Comparison of ENCODE assay signal across 22 cellular contexts in the genomic region with DNA sequence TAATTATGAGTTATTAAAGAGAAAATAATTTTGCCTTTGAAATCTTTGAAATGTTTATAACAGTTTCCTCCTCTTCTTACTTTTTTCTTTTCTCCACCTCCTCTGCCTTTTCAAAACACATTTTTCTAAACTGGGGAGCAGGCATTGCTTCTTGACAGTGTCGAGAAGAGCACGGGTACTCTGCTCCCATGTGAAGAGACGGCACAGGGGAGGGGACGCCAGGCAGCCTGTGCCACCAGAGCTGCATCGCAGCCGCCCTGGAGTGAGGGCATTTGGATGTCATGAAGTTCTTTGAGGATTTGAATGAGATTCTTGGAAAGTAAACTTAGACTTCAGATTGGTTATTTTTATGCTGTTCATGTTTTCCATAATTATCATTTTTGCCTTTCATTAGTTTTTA.
"Had no signal": no experiment of that assay in that cellular context is flagged by ENCODE, and none has a peak within 500 bp of the region (broad histone marks: within the 10 kb centered on the region; RNA-seq: fewer than 3 reads in every experiment).

No MANE protein-coding gene starts in this region.

- H3K27me3 Mint-ChIP-seq: naive thymus-derived CD8-positive, alpha-beta T cell; stimulated activated naive CD8-positive, alpha-beta T cell treated with anti-CD3 and anti-CD28 coated beads, Interleukin-15, Interleukin-2, amounts not matched to agents 100 ng/mL and 50 ng/mL, for 24 hours had no signal

- H3K36me3 Mint-ChIP-seq: naive thymus-derived CD8-positive, alpha-beta T cell; stimulated activated effector memory CD8-positive, alpha-beta T cell treated with anti-CD3 and anti-CD28 coated beads, Interleukin-12 subunit alpha, Interleukin-12 subunit beta, amount 100 ng/mL, for 72 hours had no signal

- H3K4me1 Mint-ChIP-seq: naive thymus-derived CD8-positive, alpha-beta T cell; stimulated activated effector memory CD8-positive, alpha-beta T cell treated with anti-CD3 and anti-CD28 coated beads, Interleukin-12 subunit alpha, Interleukin-12 subunit beta, amount 100 ng/mL, for 72 hours had no signal

- DNase-seq: heart right ventricle; hippocampal formation; left colon; left lung; lower lobe of right lung; mammary epithelial cell; mesenchymal stem cell; naive thymus-derived CD8-positive, alpha-beta T cell; nephron progenitor cell; ovary; stimulated activated CD4-positive, alpha-beta T cell treated with anti-CD3 and anti-CD28 coated beads, Interleukin-12 subunit alpha, Interleukin-12 subunit beta, amount 100 ng/mL, for 4 hours; stimulated activated CD4-positive, alpha-beta T cell treated with anti-CD3 and anti-CD28 coated beads, Interleukin-15, amount 100 ng/mL, for 24 hours; stimulated activated CD4-positive, alpha-beta T cell treated with anti-CD3 and anti-CD28 coated beads, Interleukin-4, amount 100 ng/mL, for 24 hours; stimulated activated naive CD4-positive, alpha-beta T cell; transverse colon; upper lobe of left lung had no signal

- H3K9me3 ChIP-seq: heart right ventricle, left lung, lower lobe of right lung, ovary, prostate gland, suprapubic skin, transverse colon, upper lobe of left lung, vagina had no signal

- H3K27me3 ChIP-seq: left lung, ovary, transverse colon, upper lobe of left lung, vagina had no signal

- H3K36me3 ChIP-seq: heart right ventricle, left lung, lower lobe of right lung, ovary, prostate gland, suprapubic skin, transverse colon, upper lobe of left lung, vagina had no signal

- H3K27ac ChIP-seq: heart right ventricle, left lung, lower lobe of right lung, ovary, prostate gland, skin epidermis, suprapubic skin, transverse colon, upper lobe of left lung, vagina had no signal

- H3K4me3 Mint-ChIP-seq: naive thymus-derived CD8-positive, alpha-beta T cell; nephron progenitor cell; stimulated activated effector memory CD8-positive, alpha-beta T cell treated with anti-CD3 and anti-CD28 coated beads, Interleukin-12 subunit alpha, Interleukin-12 subunit beta, amount 100 ng/mL, for 72 hours; stimulated activated naive CD8-positive, alpha-beta T cell treated with anti-CD3 and anti-CD28 coated beads, Interleukin-15, Interleukin-2, amounts not matched to agents 100 ng/mL and 50 ng/mL, for 24 hours had no signal

- H3K4me3 ChIP-seq: heart right ventricle, left lung, lower lobe of right lung, ovary, prostate gland, skin epidermis, suprapubic skin, transverse colon, upper lobe of left lung, vagina had no signal

- ATAC-seq: heart right ventricle; left colon; left lung; lower lobe of right lung; naive thymus-derived CD8-positive, alpha-beta T cell; stimulated activated effector memory CD8-positive, alpha-beta T cell treated with anti-CD3 and anti-CD28 coated beads, Interleukin-12 subunit alpha, Interleukin-12 subunit beta, amount 100 ng/mL, for 72 hours had no signal

- H3K27ac Mint-ChIP-seq: naive thymus-derived CD8-positive, alpha-beta T cell; nephron progenitor cell; stimulated activated effector memory CD8-positive, alpha-beta T cell treated with anti-CD3 and anti-CD28 coated beads, Interleukin-12 subunit alpha, Interleukin-12 subunit beta, amount 100 ng/mL, for 72 hours; stimulated activated naive CD8-positive, alpha-beta T cell treated with anti-CD3 and anti-CD28 coated beads, Interleukin-15, Interleukin-2, amounts not matched to agents 100 ng/mL and 50 ng/mL, for 24 hours had no signal

- H3K9me3 Mint-ChIP-seq: naive thymus-derived CD8-positive, alpha-beta T cell; nephron progenitor cell; stimulated activated effector memory CD8-positive, alpha-beta T cell treated with anti-CD3 and anti-CD28 coated beads, Interleukin-12 subunit alpha, Interleukin-12 subunit beta, amount 100 ng/mL, for 72 hours; stimulated activated naive CD8-positive, alpha-beta T cell treated with anti-CD3 and anti-CD28 coated beads, Interleukin-15, Interleukin-2, amounts not matched to agents 100 ng/mL and 50 ng/mL, for 24 hours had no signal

- H3K4me1 ChIP-seq: heart right ventricle, left lung, lower lobe of right lung, prostate gland, suprapubic skin, transverse colon, upper lobe of left lung, vagina had no signal
